ENCODE assay signal across 15 cellular contexts in genomic region chrX:19848110-19848509, GRCh38. TPM values are rescaled to one million over a fixed set of nuclear protein-coding genes. Genes with fewer than 3 reads are reported as not detected.
DNase-seq lines count a peak whose midpoint lies in the region; ATAC-seq and TF ChIP-seq lines count a peak whose summit lies in the region.
"Had no signal": no experiment of that assay in that cellular context is flagged by ENCODE, and none has a peak within 500 bp of the region (broad histone marks: within the 10 kb centered on the region; RNA-seq: fewer than 3 reads in every experiment).

No MANE protein-coding gene starts in this region.

- no peak overlapping the region for H3K9ac ChIP-seq in endodermal cell (ENCODE audit: extremely low read depth, low read length, poor library complexity, severe bottlenecking)

- peak overlapping the region; percentile 8 for H3K27ac Mint-ChIP-seq in activated naive CD4-positive, alpha-beta T cell treated with anti-CD3 and anti-CD28 coated beads, Interleukin-2, amount 50 U/mL, for 24 hours
- H3K27ac Mint-ChIP-seq in activated B cell treated with CpG ODN at 0.5 μM for 24 hours, result peak overlapping the region; percentile 50
- H3K27ac Mint-ChIP-seq in stimulated activated effector memory CD8-positive, alpha-beta T cell treated with anti-CD3 and anti-CD28 coated beads, Interleukin-12 subunit alpha, Interleukin-12 subunit beta, amount 100 ng/mL, for 72 hours, result no peak overlapping the region
- no peak overlapping the region for H3K27ac Mint-ChIP-seq in endodermal cell
- H3K27ac Mint-ChIP-seq: H9 had no signal

- DNase-seq in activated naive CD4-positive, alpha-beta T cell treated with anti-CD3 and anti-CD28 coated beads, Interleukin-2, amount 50 U/mL, for 16 hours, result no peak
- DNase-seq in activated B cell treated with CpG ODN at 0.5 μM for 24 hours, result no peak
- DNase-seq in stimulated activated effector memory CD8-positive, alpha-beta T cell treated with anti-CD3 and anti-CD28 coated beads, Interleukin-12 subunit alpha, Interleukin-12 subunit beta, amount 100 ng/mL, for 72 hours (ENCODE audit: low spot score in 2 of 2), result no peak
- DNase-seq in endodermal cell, result no peak
- no peak for DNase-seq in adrenal gland
- DNase-seq: H9, NCI-H1417 treated with DMSO at 0.1 percent for 48 hours, NCI-H2029, NCI-H524 had no signal

- intact Hi-C loops in activated B cell treated with CpG ODN at 0.5 μM for 24 hours (cut with micrococcal nuclease), result no loop called here
- intact Hi-C loops in adrenal gland (cut with DNase I), result no loop called here

- H3K36me3 ChIP-seq in KOPT-K1 (ENCODE audit: insufficient read depth, low read length) (peaks cover 15% of the 10 kb centered on the region), endodermal cell (ENCODE audit: control insufficient read depth, insufficient read depth, low read length) (no peaks in the 10 kb centered on the region), adrenal gland (replicated peaks in 1 of 2) (no peaks in the 10 kb centered on the region)

- POLR2A ChIA-PET in activated B cell treated with CpG ODN at 0.5 μM for 24 hours (lab: Charles Lee), result interaction anchor here (0.6 to 1.3 kb wide), 4 partner anchors 10 to 101 kb away, joined by 3 to 7 read pairs (median 4); no protein-coding TSS in a partner anchor

- WGBS in endodermal cell (ENCODE audit: insufficient coverage in 1 of 2, insufficient read length in 1 of 2), 2 experiments, result no CpG with 5 or more reads among the region's 1 CpG
- WGBS in adrenal gland, 4 donors, result 55 to 79% (median 66%) methylated on average over 1 of the region's 1 CpG

- H3K36me3 Mint-ChIP-seq in activated naive CD4-positive, alpha-beta T cell treated with anti-CD3 and anti-CD28 coated beads, Interleukin-2, amount 50 U/mL, for 24 hours, result no peaks in the 10 kb centered on the region
- H3K36me3 Mint-ChIP-seq in activated B cell treated with CpG ODN at 0.5 μM for 24 hours (ENCODE audit: low read depth) (peaks cover 9% of the 10 kb centered on the region), endodermal cell (ENCODE audit: low read depth) (peaks cover 2% of the 10 kb centered on the region)
- no peaks in the 10 kb centered on the region for H3K36me3 Mint-ChIP-seq in stimulated activated effector memory CD8-positive, alpha-beta T cell treated with anti-CD3 and anti-CD28 coated beads, Interleukin-12 subunit alpha, Interleukin-12 subunit beta, amount 100 ng/mL, for 72 hours

- H3K27me3 ChIP-seq in endodermal cell (ENCODE audit: control insufficient read depth, insufficient read depth, low read length, poor library complexity, severe bottlenecking) (no peaks in the 10 kb centered on the region), adrenal gland (no peaks in the 10 kb centered on the region)

- no peaks in the 10 kb centered on the region for H3K9me3 ChIP-seq in KOPT-K1 (ENCODE audit: insufficient read depth, low read length, poor library complexity, severe bottlenecking)
- H3K9me3 ChIP-seq in endodermal cell (ENCODE audit: control insufficient read depth, low read length), result no peaks in the 10 kb centered on the region
- H3K9me3 ChIP-seq in adrenal gland (replicated peaks in 1 of 3), result no peaks in the 10 kb centered on the region

- H3K4me1 Mint-ChIP-seq in activated naive CD4-positive, alpha-beta T cell treated with anti-CD3 and anti-CD28 coated beads, Interleukin-2, amount 50 U/mL, for 24 hours, result peaks cover 55% of the 10 kb centered on the region
- peaks cover 74% of the 10 kb centered on the region for H3K4me1 Mint-ChIP-seq in activated B cell treated with CpG ODN at 0.5 μM for 24 hours
- H3K4me1 Mint-ChIP-seq in stimulated activated effector memory CD8-positive, alpha-beta T cell treated with anti-CD3 and anti-CD28 coated beads, Interleukin-12 subunit alpha, Interleukin-12 subunit beta, amount 100 ng/mL, for 72 hours, result peaks cover 14% of the 10 kb centered on the region
- H3K4me1 Mint-ChIP-seq in endodermal cell, result peaks cover 7% of the 10 kb centered on the region

- no peak for ATAC-seq in activated B cell treated with CpG ODN at 0.5 μM for 24 hours (ENCODE audit: low read depth)
- ATAC-seq in stimulated activated effector memory CD8-positive, alpha-beta T cell treated with anti-CD3 and anti-CD28 coated beads, Interleukin-12 subunit alpha, Interleukin-12 subunit beta, amount 100 ng/mL, for 72 hours, result peak; percentile 51
- no peak for ATAC-seq in GM21717 (IDR thresholded peaks at IDR 0.05; ENCODE audit: unreplicated experiment)
- ATAC-seq: Right ventricle myocardium inferior had no signal

- TF ChIP-seq CTCF in activated B cell treated with CpG ODN at 0.5 μM for 24 hours (IDR thresholded peaks at IDR 0.05) (no peak), endodermal cell (conservative IDR thresholded peaks at IDR 0.05) (no peak), adrenal gland (IDR thresholded peaks at IDR 0.05) (no peak)

- no peak overlapping the region for H3K4me3 Mint-ChIP-seq in activated naive CD4-positive, alpha-beta T cell treated with anti-CD3 and anti-CD28 coated beads, Interleukin-2, amount 50 U/mL, for 24 hours
- H3K4me3 Mint-ChIP-seq in activated B cell treated with CpG ODN at 0.5 μM for 24 hours (no peak overlapping the region), endodermal cell (no peak overlapping the region)
- no peak overlapping the region for H3K4me3 Mint-ChIP-seq in stimulated activated effector memory CD8-positive, alpha-beta T cell treated with anti-CD3 and anti-CD28 coated beads, Interleukin-12 subunit alpha, Interleukin-12 subunit beta, amount 100 ng/mL, for 72 hours
- H3K4me3 Mint-ChIP-seq: H9 had no signal

- no peaks in the 10 kb centered on the region for H3K9me3 Mint-ChIP-seq in activated naive CD4-positive, alpha-beta T cell treated with anti-CD3 and anti-CD28 coated beads, Interleukin-2, amount 50 U/mL, for 24 hours
- no peaks in the 10 kb centered on the region for H3K9me3 Mint-ChIP-seq in activated B cell treated with CpG ODN at 0.5 μM for 24 hours
- no peaks in the 10 kb centered on the region for H3K9me3 Mint-ChIP-seq in stimulated activated effector memory CD8-positive, alpha-beta T cell treated with anti-CD3 and anti-CD28 coated beads, Interleukin-12 subunit alpha, Interleukin-12 subunit beta, amount 100 ng/mL, for 72 hours
- H3K9me3 Mint-ChIP-seq in endodermal cell, result peaks cover 53% of the 10 kb centered on the region

- CTCF ChIA-PET in activated B cell treated with CpG ODN at 0.5 μM for 24 hours (lab: Charles Lee), result interaction anchor here (0.7 kb wide), 1 partner anchor 18 kb away, joined by 4 read pairs; no protein-coding TSS in a partner anchor

- TF ChIP-seq POLR2A in adrenal gland (IDR thresholded peaks at IDR 0.05), result no peak

- H3K27me3 Mint-ChIP-seq in activated naive CD4-positive, alpha-beta T cell treated with anti-CD3 and anti-CD28 coated beads, Interleukin-2, amount 50 U/mL, for 24 hours, result no peaks in the 10 kb centered on the region
- H3K27me3 Mint-ChIP-seq in activated B cell treated with CpG ODN at 0.5 μM for 24 hours, result no peaks in the 10 kb centered on the region
- no peaks in the 10 kb centered on the region for H3K27me3 Mint-ChIP-seq in endodermal cell (ENCODE audit: insufficient read depth)

- no peaks in the 10 kb centered on the region for H3K4me1 ChIP-seq in endodermal cell (ENCODE audit: control insufficient read depth, insufficient read depth, low read length)
- no peaks in the 10 kb centered on the region for H3K4me1 ChIP-seq in adrenal gland (replicated peaks in 1 of 2)

- H3K27ac ChIP-seq in KOPT-K1 (ENCODE audit: low read depth, low read length, poor library complexity, severe bottlenecking) (peak overlapping the region; percentile 90), endodermal cell (ENCODE audit: low read depth, low read length) (no peak overlapping the region), adrenal gland (no peak overlapping the region)
- H3K27ac ChIP-seq: C4-2B, SK-N-MC had no signal

- no peak overlapping the region for H3K4me3 ChIP-seq in endodermal cell (ENCODE audit: low read length)
- H3K4me3 ChIP-seq in adrenal gland, result no peak overlapping the region
- H3K4me3 ChIP-seq: SK-N-MC had no signal

RNA-seq across cellular contexts. Expression of gene SH3KBP1, which starts 39.3 kb away (rescaled TPM):
- total RNA-seq in activated B cell treated with CpG ODN at 0.5 μM for 24 hours (86.3 and 101 TPM in 2 replicates), endodermal cell (10 to 100 TPM; 14.5 to 20.3 TPM), adrenal gland (10 to 100 TPM; 13.3 to 21.7 (median 15.2) TPM)
- 11.7 TPM for polyA plus RNA-seq in endodermal cell (2013, experiment 1 of 2)
- 11.3 TPM for polyA plus RNA-seq in endodermal cell (2013, experiment 2 of 2)
- 10 to 100 TPM in 2 of 3 donors, 1 to 10 TPM in 1; 4.7 to 19.1 (median 11.2) TPM for polyA plus RNA-seq in adrenal gland

Comparison
In these comparisons a context has a peak if more than half of its experiments do, and no peak if none do; other contexts are left out.
1. H3K27ac Mint-ChIP-seq: peak in activated naive CD4-positive, alpha-beta T cell treated with anti-CD3 and anti-CD28 coated beads, Interleukin-2, amount 50 U/mL, for 24 hours (single experiment) and activated B cell treated with CpG ODN at 0.5 μM for 24 hours (single experiment); none in stimulated activated effector memory CD8-positive, alpha-beta T cell treated with anti-CD3 and anti-CD28 coated beads, Interleukin-12 subunit alpha, Interleukin-12 subunit beta, amount 100 ng/mL, for 72 hours (single experiment) and endodermal cell (single experiment).